Comparison of ENCODE assay signal across 13 cellular contexts in genomic region chr16:57032346-57032745, GRCh38. TPM values are rescaled to one million over a fixed set of nuclear protein-coding genes. Genes with fewer than 3 reads are reported as not detected.
DNase-seq lines count a peak whose midpoint lies in the region; ATAC-seq and TF ChIP-seq lines count a peak whose summit lies in the region.
"Had no signal": no experiment of that assay in that cellular context is flagged by ENCODE, and none has a peak within 500 bp of the region (broad histone marks: within the 10 kb centered on the region; RNA-seq: fewer than 3 reads in every experiment).

No MANE protein-coding gene starts in this region.

- no peaks in the 10 kb centered on the region for H3K9me3 Mint-ChIP-seq in activated naive CD8-positive, alpha-beta T cell (ENCODE audit: low read depth)
- H3K9me3 Mint-ChIP-seq in activated naive CD8-positive, alpha-beta T cell treated with anti-CD3 and anti-CD28 coated beads for 36 hours = no peaks in the 10 kb centered on the region
- H3K9me3 Mint-ChIP-seq in T-cell (no peaks in the 10 kb centered on the region), CD14-positive monocyte (peaks cover 0 to 5% (median 0%) of the 10 kb centered on the region in 7 donors)
- H3K9me3 Mint-ChIP-seq in naive thymus-derived CD8-positive, alpha-beta T cell = peaks cover 0 to 11% (median 0%) of the 10 kb centered on the region in 9 donors
- H3K9me3 Mint-ChIP-seq: HFFc6 had no signal

- H3K36me3 Mint-ChIP-seq in activated naive CD8-positive, alpha-beta T cell = peaks cover 37% of the 10 kb centered on the region
- H3K36me3 Mint-ChIP-seq in activated naive CD8-positive, alpha-beta T cell treated with anti-CD3 and anti-CD28 coated beads for 36 hours = peaks cover 77% of the 10 kb centered on the region
- peaks cover 66% of the 10 kb centered on the region for H3K36me3 Mint-ChIP-seq in T-cell
- H3K36me3 Mint-ChIP-seq in naive thymus-derived CD8-positive, alpha-beta T cell = peaks cover 0 to 84% (median 46%) of the 10 kb centered on the region in 3 donors
- H3K36me3 Mint-ChIP-seq in CD14-positive monocyte = peaks cover 84 to 92% of the 10 kb centered on the region in 2 donors

- intact Hi-C loops in CD14-positive monocyte (cut with micrococcal nuclease) (no loop called here), heart left ventricle (cut with DNase I) (no loop called here)

- no peak for TF ChIP-seq CTCF in CD14-positive monocyte (IDR thresholded peaks at IDR 0.05)
- TF ChIP-seq CTCF in heart left ventricle (IDR thresholded peaks at IDR 0.05) = no peak

- ATAC-seq in T-cell (replicated peaks in 1 of 4) (no peak), heart left ventricle (no peak)
- ATAC-seq in naive thymus-derived CD8-positive, alpha-beta T cell = no peak

- no peak for DNase-seq in activated naive CD8-positive, alpha-beta T cell treated with anti-CD3 and anti-CD28 coated beads for 36 hours
- DNase-seq in T-cell = no peak
- no peak for DNase-seq in naive thymus-derived CD8-positive, alpha-beta T cell
- DNase-seq in CD14-positive monocyte (ENCODE audit: low spot score) = no peak
- no peak for DNase-seq in SKM-1 treated with dmso at 0.1 percent for 144 hours (lab: John Stamatoyannopoulos, UW; ENCODE audit: unreplicated experiment)
- DNase-seq in heart left ventricle = no peak
- DNase-seq: Calu3, DMS 273 treated with DMSO at 0.1 percent for 48 hours, HCEC 1CT, HFFc6 had no signal

- peaks cover 85% of the 10 kb centered on the region for H3K4me1 Mint-ChIP-seq in activated naive CD8-positive, alpha-beta T cell (ENCODE audit: low read depth)
- peaks cover 68% of the 10 kb centered on the region for H3K4me1 Mint-ChIP-seq in activated naive CD8-positive, alpha-beta T cell treated with anti-CD3 and anti-CD28 coated beads for 36 hours
- H3K4me1 Mint-ChIP-seq in T-cell (peaks cover 69 to 86% (median 80%) of the 10 kb centered on the region in 3 donors), CD14-positive monocyte (peaks cover 62% of the 10 kb centered on the region)
- H3K4me1 Mint-ChIP-seq in naive thymus-derived CD8-positive, alpha-beta T cell = peaks cover 54 to 93% (median 83%) of the 10 kb centered on the region in 4 donors

- CTCF ChIA-PET in T-cell (lab: Charles Lee) = interaction anchor here in 1 of 2 donors (0.9 kb wide), 1 partner anchor 12 kb away, joined by 3 read pairs; no protein-coding TSS in a partner anchor

- no peak overlapping the region for H3K4me3 Mint-ChIP-seq in activated naive CD8-positive, alpha-beta T cell
- no peak overlapping the region for H3K4me3 Mint-ChIP-seq in activated naive CD8-positive, alpha-beta T cell treated with anti-CD3 and anti-CD28 coated beads for 36 hours
- no peak overlapping the region for H3K4me3 Mint-ChIP-seq in T-cell
- no peak overlapping the region for H3K4me3 Mint-ChIP-seq in naive thymus-derived CD8-positive, alpha-beta T cell
- H3K4me3 Mint-ChIP-seq in CD14-positive monocyte = no peak overlapping the region
- H3K4me3 Mint-ChIP-seq: B cell, HFFc6 had no signal

- H3K4me3 ChIP-seq in heart left ventricle = no peak overlapping the region

- H3K27ac Mint-ChIP-seq in activated naive CD8-positive, alpha-beta T cell = peak overlapping the region; percentile 90
- no peak overlapping the region for H3K27ac Mint-ChIP-seq in activated naive CD8-positive, alpha-beta T cell treated with anti-CD3 and anti-CD28 coated beads for 36 hours
- H3K27ac Mint-ChIP-seq in T-cell (peak overlapping the region; percentile 88 to 99), CD14-positive monocyte (no peak overlapping the region)
- peak overlapping the region in 7 of 10 donors; percentile 51 to 94 (median 74) for H3K27ac Mint-ChIP-seq in naive thymus-derived CD8-positive, alpha-beta T cell
- H3K27ac Mint-ChIP-seq: HFFc6 had no signal

- peaks cover 0 to 13% (median 0%) of the 10 kb centered on the region in 12 donors for H3K4me1 ChIP-seq in heart left ventricle

- no peak for TF ChIP-seq POLR2A in heart left ventricle (IDR thresholded peaks at IDR 0.05)

- H3K27me3 Mint-ChIP-seq in activated naive CD8-positive, alpha-beta T cell = no peaks in the 10 kb centered on the region
- no peaks in the 10 kb centered on the region for H3K27me3 Mint-ChIP-seq in activated naive CD8-positive, alpha-beta T cell treated with anti-CD3 and anti-CD28 coated beads for 36 hours
- H3K27me3 Mint-ChIP-seq in T-cell = no peaks in the 10 kb centered on the region
- H3K27me3 Mint-ChIP-seq in naive thymus-derived CD8-positive, alpha-beta T cell = no peaks in the 10 kb centered on the region
- no peaks in the 10 kb centered on the region for H3K27me3 Mint-ChIP-seq in CD14-positive monocyte (ENCODE audit: low read depth in 3 of 3)
- H3K27me3 Mint-ChIP-seq: B cell had no signal

- H3K36me3 ChIP-seq in heart left ventricle = peaks cover 0 to 93% (median 18%) of the 10 kb centered on the region in 9 donors

- H3K27me3 ChIP-seq in heart left ventricle = no peaks in the 10 kb centered on the region

- H3K27ac ChIP-seq in heart left ventricle = no peak overlapping the region
- H3K27ac ChIP-seq: C4-2B had no signal

- POLR2A ChIA-PET in T-cell (lab: Charles Lee) = interaction anchor here (0.6 to 0.9 kb wide), 2 partner anchors 13 to 17 kb away, joined by 3 read pairs; no protein-coding TSS in a partner anchor
- POLR2A ChIA-PET in naive thymus-derived CD8-positive, alpha-beta T cell (lab: Charles Lee) = interaction anchor here (0.7 to 15.3 kb wide), 6 partner anchors 4 to 213 kb away, joined by 3 to 319 read pairs (median 10); partner anchors contain the start of gene NLRC5

- H3K9me3 ChIP-seq in heart left ventricle = no peaks in the 10 kb centered on the region

RNA-seq across cellular contexts. Expression of gene NLRC5, which starts 43.0 kb away (rescaled TPM):
- total RNA-seq in activated naive CD8-positive, alpha-beta T cell treated with anti-CD3 and anti-CD28 coated beads for 36 hours = 100 to 1,000 TPM; 142 to 151 TPM
- 100 to 1,000 TPM; 390 to 711 (median 496) TPM for total RNA-seq in T-cell
- 100 to 1,000 TPM; 474 to 488 TPM for total RNA-seq in naive thymus-derived CD8-positive, alpha-beta T cell
- polyA plus RNA-seq in naive thymus-derived CD8-positive, alpha-beta T cell = 100 to 1,000 TPM in 1 of 3 donors, 10 to 100 TPM in 2; 70.4 to 137 (median 80.0) TPM
- polyA plus RNA-seq in CD14-positive monocyte = 10 to 100 TPM; 10.3 to 21.6 TPM
- total RNA-seq in heart left ventricle = 10 to 100 TPM in 4 of 9 donors, 1 to 10 TPM in 5; 5.8 to 98.6 (median 9.9) TPM
- polyA plus RNA-seq in heart left ventricle = 10 to 100 TPM in 1 of 2 donors, 1 to 10 TPM in 1; 6.8 to 11.8 TPM

Comparison
In these comparisons a context has a peak if more than half of its experiments do, and no peak if none do; other contexts are left out.
1. H3K27ac Mint-ChIP-seq: peak in activated naive CD8-positive, alpha-beta T cell (single experiment), T-cell (2 of 2) and naive thymus-derived CD8-positive, alpha-beta T cell (7 of 10); none in activated naive CD8-positive, alpha-beta T cell treated with anti-CD3 and anti-CD28 coated beads for 36 hours (single experiment) and CD14-positive monocyte (0 of 7).